ENCODE assay signal across 1 cellular context in genomic region chr16:77723108-77723514, GRCh38.
TF ChIP-seq lines count a peak whose summit lies in the region.

No MANE protein-coding gene starts in this region.

TF ChIP-seq in GM12878, 131 proteins besides CTCF, POLR2A, EP300 and RAD21:
- peak; percentile 56 for TF ChIP-seq CBFB (IDR thresholded peaks at IDR 0.05; ENCODE audit: low read depth)
- no peak for TF ChIP-seq PML (IDR thresholded peaks at IDR 0.05; ENCODE audit: low read length)
- no peak for TF ChIP-seq SUZ12 (IDR thresholded peaks at IDR 0.05; ENCODE audit: unreplicated experiment)
- no peak for TF ChIP-seq MEF2B (IDR thresholded peaks at IDR 0.05; ENCODE audit: partially characterized antibody, poor library complexity, severe bottlenecking)
- TF ChIP-seq DPF2 (IDR thresholded peaks at IDR 0.05): no peak
- no peak for TF ChIP-seq ZBED1 (IDR thresholded peaks at IDR 0.05; ENCODE audit: borderline replicate concordance)
- TF ChIP-seq HDAC6 (IDR thresholded peaks at IDR 0.05; ENCODE audit: unreplicated experiment): no peak
- no peak for TF ChIP-seq USF1 (IDR thresholded peaks at IDR 0.05; ENCODE audit: borderline replicate concordance, extremely low read length, insufficient read depth, low read depth, low read length)
- no peak for TF ChIP-seq POLR2AphosphoS5 (IDR thresholded peaks at IDR 0.05; ENCODE audit: low read length)
- TF ChIP-seq EED (IDR thresholded peaks at IDR 0.05; ENCODE audit: low read depth): peak; percentile 51; the same call in 1 of the 2 replicates
- TF ChIP-seq ATF7 (IDR thresholded peaks at IDR 0.05; ENCODE audit: low read depth): no peak
- no peak for TF ChIP-seq CHD4 (IDR thresholded peaks at IDR 0.05)
- peak; percentile 91 for TF ChIP-seq RUNX3 (IDR thresholded peaks at IDR 0.05; ENCODE audit: low read length)
- TF ChIP-seq SMAD1 (IDR thresholded peaks at IDR 0.05; ENCODE audit: low read depth, partially characterized antibody): no peak
- no peak for TF ChIP-seq GATAD2B (conservative IDR thresholded peaks at IDR 0.05; ENCODE audit: low read depth)
- no peak for TF ChIP-seq SIN3A (IDR thresholded peaks at IDR 0.05; ENCODE audit: low read depth, low read length)
- TF ChIP-seq HSF1 (IDR thresholded peaks at IDR 0.05; ENCODE audit: low read depth, low read length): no peak
